Comparison of ENCODE assay signal across 26 cellular contexts in genomic region chr5:9398227-9398626, GRCh38.
"Had no signal": no experiment of that assay in that cellular context is flagged by ENCODE, and none has a peak within 500 bp of the region (broad histone marks: within the 10 kb centered on the region; RNA-seq: fewer than 3 reads in every experiment).

No MANE protein-coding gene starts in this region.

- H3K27ac Mint-ChIP-seq: activated naive CD4-positive, alpha-beta T cell treated with anti-CD3 and anti-CD28 coated beads, Interleukin-2, amount 50 U/mL, for 72 hours; activated T-cell treated with anti-CD3 and anti-CD28 coated beads, Interleukin-2, amount 50 U/mL, for 72 hours; dendritic cell treated with granulocyte-macrophage colony-stimulating factor and Interleukin-4, amounts not matched to agents 40 ng/mL and 50 ng/mL, for 4 days; endodermal cell; immature natural killer cell; natural killer cell treated with Interleukin-12 subunit alpha and Interleukin-12 subunit beta and Interleukin-15 and Interleukin-18, amount 100 ng/mL, for 72 hours; T-helper 1 cell treated with Interleukin-12 subunit alpha and Interleukin-12 subunit beta and Interleukin-4 antibody, amounts not matched to agents 30 μg/mL and 1 μg/mL, for 36 hours had no signal

- H3K4me3 Mint-ChIP-seq: activated T-cell treated with anti-CD3 and anti-CD28 coated beads, Interleukin-2, amount 50 U/mL, for 72 hours; dendritic cell treated with granulocyte-macrophage colony-stimulating factor and Interleukin-4, amounts not matched to agents 40 ng/mL and 50 ng/mL, for 4 days; endodermal cell; immature natural killer cell; natural killer cell treated with Interleukin-12 subunit alpha and Interleukin-12 subunit beta and Interleukin-15 and Interleukin-18, amount 100 ng/mL, for 72 hours; T-helper 1 cell treated with Interleukin-12 subunit alpha and Interleukin-12 subunit beta and Interleukin-4 antibody, amounts not matched to agents 30 μg/mL and 1 μg/mL, for 36 hours had no signal

- H3K27me3 ChIP-seq: brain microvascular endothelial cell, gastroesophageal sphincter, left lung, tibial nerve had no signal

- H3K4me3 ChIP-seq: gastroesophageal sphincter, left lung, lung, mucosa of descending colon, tibial nerve had no signal

- H3K36me3 Mint-ChIP-seq: activated naive CD4-positive, alpha-beta T cell treated with anti-CD3 and anti-CD28 coated beads, Interleukin-2, amount 50 U/mL, for 72 hours; immature natural killer cell; natural killer cell treated with Interleukin-12 subunit alpha and Interleukin-12 subunit beta and Interleukin-15 and Interleukin-18, amount 100 ng/mL, for 72 hours had no signal

- H3K27me3 Mint-ChIP-seq: dendritic cell treated with granulocyte-macrophage colony-stimulating factor and Interleukin-4, amounts not matched to agents 40 ng/mL and 50 ng/mL, for 4 days; natural killer cell treated with Interleukin-12 subunit alpha and Interleukin-12 subunit beta and Interleukin-15 and Interleukin-18, amount 100 ng/mL, for 72 hours had no signal

- DNase-seq: activated CD4-positive, alpha-beta T cell treated with anti-CD3 and anti-CD28 coated beads for 4 hours; activated CD4-positive, alpha-beta T cell treated with anti-CD3 and anti-CD28 coated beads, Interleukin-2, amount 50 U/mL, for 4 hours; activated naive CD4-positive, alpha-beta T cell; activated T-cell treated with anti-CD3 and anti-CD28 coated beads for 4 hours; activated T-cell treated with anti-CD3 and anti-CD28 coated beads, Interleukin-2, amount 50 U/mL, for 72 hours; aorta; brain microvascular endothelial cell; caudate nucleus; endodermal cell; hippocampal formation; immature natural killer cell; left lung; mucosa of descending colon; posterior cingulate gyrus; right cardiac atrium; stimulated activated CD4-positive, alpha-beta T cell treated with anti-CD3 and anti-CD28 coated beads, Interleukin-2, amount 100 ng/mL, for 48 hours; stimulated activated naive CD4-positive, alpha-beta T cell treated with Interleukin-2 at 50 U/mL for 16 hours; T-helper 9 cell had no signal

- H3K4me1 ChIP-seq: gastroesophageal sphincter, left lung, tibial nerve had no signal

- ATAC-seq: activated naive CD4-positive, alpha-beta T cell treated with anti-CD3 and anti-CD28 coated beads, Interleukin-2, amount 50 U/mL, for 72 hours; activated T-cell treated with anti-CD3 and anti-CD28 coated beads, Interleukin-2, amount 50 U/mL, for 72 hours; esophagus mucosa; gastroesophageal sphincter; left lung; mucosa of descending colon; natural killer cell treated with Interleukin-12 subunit alpha and Interleukin-12 subunit beta and Interleukin-15 and Interleukin-18, amount 100 ng/mL, for 72 hours; right cardiac atrium had no signal

- H3K4me1 Mint-ChIP-seq: endodermal cell, immature natural killer cell had no signal

- H3K9me3 ChIP-seq: gastroesophageal sphincter, mucosa of descending colon, tibial nerve had no signal

- H3K36me3 ChIP-seq: brain microvascular endothelial cell, gastroesophageal sphincter, left lung, tibial nerve had no signal
